13 cellular contexts compared by ENCODE assay signal in the genomic region with DNA sequence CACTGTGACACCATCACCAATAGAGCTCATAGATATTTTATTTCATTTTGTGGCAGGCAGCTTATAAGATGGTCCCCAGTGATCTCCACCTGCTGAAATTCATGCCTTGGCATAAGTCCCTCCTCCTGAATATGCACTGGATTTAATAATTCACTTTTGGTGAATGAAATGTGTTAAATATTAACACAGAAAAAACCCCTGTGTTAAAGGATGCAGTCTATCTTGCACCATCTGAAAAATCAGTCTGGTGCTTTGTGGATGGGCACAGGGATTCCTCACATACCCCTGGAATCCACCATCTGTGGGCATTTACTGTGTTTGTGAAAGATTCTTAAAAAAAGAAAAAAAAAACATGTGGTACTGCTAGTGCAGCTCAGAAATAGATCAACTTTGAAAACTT. TPM values are rescaled to one million over a fixed set of nuclear protein-coding genes. Genes with fewer than 3 reads are reported as not detected.
DNase-seq lines count a peak whose midpoint lies in the region; ATAC-seq and TF ChIP-seq lines count a peak whose summit lies in the region.
"Had no signal": no experiment of that assay in that cellular context is flagged by ENCODE, and none has a peak within 500 bp of the region (broad histone marks: within the 10 kb centered on the region; RNA-seq: fewer than 3 reads in every experiment).

No MANE protein-coding gene starts in this region.

- TF ChIP-seq CTCF in natural killer cell (IDR thresholded peaks at IDR 0.05) (no peak), nephron progenitor cell (IDR thresholded peaks at IDR 0.05) (no peak)

- H3K27ac Mint-ChIP-seq in natural killer cell = peak overlapping the region; percentile 29 to 41
- peak overlapping the region in 1 of 2 donors; percentile 20 for H3K27ac Mint-ChIP-seq in natural killer cell treated with Interleukin-12 subunit alpha and Interleukin-12 subunit beta and Interleukin-15 and Interleukin-18, amount 100 ng/mL, for 72 hours
- peak overlapping the region; percentile 19 for H3K27ac Mint-ChIP-seq in activated T-helper 2 cell treated with anti-CD3 and anti-CD28 coated beads, Interferon-gamma antibody, Interleukin-2, Interleukin-4, amounts not matched to agents 10 μg/mL and 5 μg/mL and 100 μg/mL, durations not matched to agents 14 hours and 24 hours and 36 hours
- H3K27ac Mint-ChIP-seq in stimulated activated naive CD8-positive, alpha-beta T cell treated with anti-CD3 and anti-CD28 coated beads, Interleukin-15, amount 100 ng/mL, for 72 hours = peak overlapping the region in 1 of 2 donors; percentile 75
- H3K27ac Mint-ChIP-seq in nephron progenitor cell = no peak overlapping the region

- H3K36me3 Mint-ChIP-seq in natural killer cell = no peaks in the 10 kb centered on the region
- peaks cover 14% of the 10 kb centered on the region for H3K36me3 Mint-ChIP-seq in natural killer cell treated with Interleukin-12 subunit alpha and Interleukin-12 subunit beta and Interleukin-15 and Interleukin-18, amount 100 ng/mL, for 72 hours
- H3K36me3 Mint-ChIP-seq in activated T-helper 2 cell treated with anti-CD3 and anti-CD28 coated beads, Interferon-gamma antibody, Interleukin-2, Interleukin-4, amounts not matched to agents 10 μg/mL and 5 μg/mL and 100 μg/mL, durations not matched to agents 14 hours and 24 hours and 36 hours (ENCODE audit: low read depth) = peaks cover 75% of the 10 kb centered on the region
- peaks cover 16% of the 10 kb centered on the region for H3K36me3 Mint-ChIP-seq in nephron progenitor cell (ENCODE audit: low read depth)

- H3K4me1 Mint-ChIP-seq in natural killer cell = peaks cover 47 to 52% of the 10 kb centered on the region in 2 donors
- H3K4me1 Mint-ChIP-seq in natural killer cell treated with Interleukin-12 subunit alpha and Interleukin-12 subunit beta and Interleukin-15 and Interleukin-18, amount 100 ng/mL, for 72 hours (ENCODE audit: low read depth in 2 of 2) = peaks cover 30 to 49% of the 10 kb centered on the region in 2 donors
- H3K4me1 Mint-ChIP-seq in activated T-helper 2 cell treated with anti-CD3 and anti-CD28 coated beads, Interferon-gamma antibody, Interleukin-2, Interleukin-4, amounts not matched to agents 10 μg/mL and 5 μg/mL and 100 μg/mL, durations not matched to agents 14 hours and 24 hours and 36 hours (ENCODE audit: low read depth) = peaks cover 57% of the 10 kb centered on the region
- H3K4me1 Mint-ChIP-seq in stimulated activated naive CD8-positive, alpha-beta T cell treated with anti-CD3 and anti-CD28 coated beads, Interleukin-15, amount 100 ng/mL, for 72 hours = peaks cover 68% of the 10 kb centered on the region
- peaks cover 13% of the 10 kb centered on the region for H3K4me1 Mint-ChIP-seq in nephron progenitor cell

- no peak overlapping the region for H3K4me3 Mint-ChIP-seq in natural killer cell
- H3K4me3 Mint-ChIP-seq in natural killer cell treated with Interleukin-12 subunit alpha and Interleukin-12 subunit beta and Interleukin-15 and Interleukin-18, amount 100 ng/mL, for 72 hours = no peak overlapping the region
- no peak overlapping the region for H3K4me3 Mint-ChIP-seq in activated T-helper 2 cell treated with anti-CD3 and anti-CD28 coated beads, Interferon-gamma antibody, Interleukin-2, Interleukin-4, amounts not matched to agents 10 μg/mL and 5 μg/mL and 100 μg/mL, durations not matched to agents 14 hours and 24 hours and 36 hours (ENCODE audit: low read depth)
- no peak overlapping the region for H3K4me3 Mint-ChIP-seq in stimulated activated naive CD8-positive, alpha-beta T cell treated with anti-CD3 and anti-CD28 coated beads, Interleukin-15, amount 100 ng/mL, for 72 hours
- H3K4me3 Mint-ChIP-seq in nephron progenitor cell = no peak overlapping the region

- intact Hi-C loops in natural killer cell (cut with micrococcal nuclease) = no loop called here
- intact Hi-C loops in activated T-helper 2 cell treated with anti-CD3 and anti-CD28 coated beads, Interferon-gamma antibody, Interleukin-2, Interleukin-4, amounts not matched to agents 10 μg/mL and 5 μg/mL and 100 μg/mL, durations not matched to agents 14 hours and 24 hours and 36 hours (cut with micrococcal nuclease) = loop anchor here (1.0 kb wide), 1 partner anchor 8 kb away; no protein-coding TSS in a partner anchor

- H3K9me3 Mint-ChIP-seq in natural killer cell (no peaks in the 10 kb centered on the region), nephron progenitor cell (no peaks in the 10 kb centered on the region)
- no peaks in the 10 kb centered on the region for H3K9me3 Mint-ChIP-seq in natural killer cell treated with Interleukin-12 subunit alpha and Interleukin-12 subunit beta and Interleukin-15 and Interleukin-18, amount 100 ng/mL, for 72 hours
- H3K9me3 Mint-ChIP-seq in activated T-helper 2 cell treated with anti-CD3 and anti-CD28 coated beads, Interferon-gamma antibody, Interleukin-2, Interleukin-4, amounts not matched to agents 10 μg/mL and 5 μg/mL and 100 μg/mL, durations not matched to agents 14 hours and 24 hours and 36 hours = no peaks in the 10 kb centered on the region
- no peaks in the 10 kb centered on the region for H3K9me3 Mint-ChIP-seq in stimulated activated naive CD8-positive, alpha-beta T cell treated with anti-CD3 and anti-CD28 coated beads, Interleukin-15, amount 100 ng/mL, for 72 hours

- H3K27me3 Mint-ChIP-seq in natural killer cell (ENCODE audit: low read depth in 2 of 2) (no peaks in the 10 kb centered on the region), nephron progenitor cell (ENCODE audit: low read depth, poor library complexity) (peaks cover 3% of the 10 kb centered on the region)
- no peaks in the 10 kb centered on the region for H3K27me3 Mint-ChIP-seq in natural killer cell treated with Interleukin-12 subunit alpha and Interleukin-12 subunit beta and Interleukin-15 and Interleukin-18, amount 100 ng/mL, for 72 hours
- H3K27me3 Mint-ChIP-seq in activated T-helper 2 cell treated with anti-CD3 and anti-CD28 coated beads, Interferon-gamma antibody, Interleukin-2, Interleukin-4, amounts not matched to agents 10 μg/mL and 5 μg/mL and 100 μg/mL, durations not matched to agents 14 hours and 24 hours and 36 hours (ENCODE audit: low read depth) = no peaks in the 10 kb centered on the region
- H3K27me3 Mint-ChIP-seq in stimulated activated naive CD8-positive, alpha-beta T cell treated with anti-CD3 and anti-CD28 coated beads, Interleukin-15, amount 100 ng/mL, for 72 hours = no peaks in the 10 kb centered on the region

- ATAC-seq in natural killer cell (peak in 2 of 3 donors; percentile 24 to 61), HG02943 (IDR thresholded peaks at IDR 0.05; ENCODE audit: low read depth, unreplicated experiment) (peak; percentile 58), HG02884 (IDR thresholded peaks at IDR 0.05; ENCODE audit: unreplicated experiment) (no peak)
- ATAC-seq in natural killer cell treated with Interleukin-12 subunit alpha and Interleukin-12 subunit beta and Interleukin-15 and Interleukin-18, amount 100 ng/mL, for 72 hours = no peak
- peak; percentile 15 for ATAC-seq in stimulated activated naive CD8-positive, alpha-beta T cell treated with anti-CD3 and anti-CD28 coated beads, Interleukin-15, amount 100 ng/mL, for 72 hours

- DNase-seq in natural killer cell (no peak), NCI-H446 treated with DMSO at 0.1 percent for 48 hours (lab: John Stamatoyannopoulos, UW) (no peak), nephron progenitor cell (no peak)
- DNase-seq in natural killer cell treated with Interleukin-12 subunit alpha and Interleukin-12 subunit beta and Interleukin-15 and Interleukin-18, amount 100 ng/mL, for 72 hours (ENCODE audit: low spot score) = no peak
- DNase-seq in activated T-helper 2 cell treated with anti-CD3 and anti-CD28 coated beads, Interferon-gamma antibody, Interleukin-2, Interleukin-4, amounts not matched to agents 10 μg/mL and 5 μg/mL and 100 μg/mL, durations not matched to agents 14 hours and 24 hours and 36 hours (ENCODE audit: low spot score) = no peak
- no peak for DNase-seq in stimulated activated naive CD8-positive, alpha-beta T cell treated with anti-CD3 and anti-CD28 coated beads, Interleukin-15, amount 100 ng/mL, for 72 hours
- DNase-seq: IMR-90; NCI-H1436; NCI-H524 treated with DMSO at 0.1 percent for 48 hours; stimulated activated CD4-positive, alpha-beta T cell treated with anti-CD3 and anti-CD28 coated beads, Interleukin-4, amount 100 ng/mL, for 24 hours; T-helper 9 cell had no signal

RNA-seq across cellular contexts. Expression of a gene that starts 26.1 kb away (rescaled TPM):
- 100 to 1,000 TPM; 508 to 640 (median 555) TPM for total RNA-seq in natural killer cell
- total RNA-seq in natural killer cell treated with Interleukin-12 subunit alpha and Interleukin-12 subunit beta and Interleukin-15 and Interleukin-18, amount 100 ng/mL, for 72 hours = 100 to 1,000 TPM; 284 to 319 TPM
- 281 and 287 TPM in 2 replicates for total RNA-seq in activated T-helper 2 cell treated with anti-CD3 and anti-CD28 coated beads, Interferon-gamma antibody, Interleukin-2, Interleukin-4, amounts not matched to agents 10 μg/mL and 5 μg/mL and 100 μg/mL, durations not matched to agents 14 hours and 24 hours and 36 hours

Comparison
In these comparisons a context has a peak if more than half of its experiments do, and no peak if none do; other contexts are left out.
1. ATAC-seq: peak in natural killer cell (2 of 3), HG02943 (single experiment) and stimulated activated naive CD8-positive, alpha-beta T cell treated with anti-CD3 and anti-CD28 coated beads, Interleukin-15, amount 100 ng/mL, for 72 hours (single experiment); none in natural killer cell treated with Interleukin-12 subunit alpha and Interleukin-12 subunit beta and Interleukin-15 and Interleukin-18, amount 100 ng/mL, for 72 hours (0 of 2) and HG02884 (single experiment).